ENCODE assay signal across 1 cellular context in genomic region chrX:13339607-13340006, GRCh38.
TF ChIP-seq lines count a peak whose summit lies in the region.

No MANE protein-coding gene starts in this region.

TF ChIP-seq in IMR-90, 13 proteins besides CTCF, POLR2A, EP300 and RAD21:
- no peak for TF ChIP-seq RFX5 (IDR thresholded peaks at IDR 0.05; ENCODE audit: low read depth, low read length)
- TF ChIP-seq CHD1 (IDR thresholded peaks at IDR 0.05; ENCODE audit: low read depth, low read length), result no peak
- no peak for TF ChIP-seq MXI1 (IDR thresholded peaks at IDR 0.05; ENCODE audit: borderline replicate concordance, low read depth, low read length)
- no peak for TF ChIP-seq CEBPB (IDR thresholded peaks at IDR 0.05; ENCODE audit: low read depth, low read length)
- TF ChIP-seq BHLHE40 (IDR thresholded peaks at IDR 0.05; ENCODE audit: low read depth, low read length), result no peak
- TF ChIP-seq ELK1 (IDR thresholded peaks at IDR 0.05; ENCODE audit: borderline replicate concordance, low read depth, low read length), result no peak
- no peak for TF ChIP-seq USF2 (IDR thresholded peaks at IDR 0.05; ENCODE audit: low read depth, low read length)
- TF ChIP-seq FOS (IDR thresholded peaks at IDR 0.05; ENCODE audit: low read depth, low read length), result no peak
